In genomic region chr1:157119448-157119847, GRCh38 we compare ENCODE assay signal across 2 cellular contexts.
TF ChIP-seq lines count a peak whose summit lies in the region.

No MANE protein-coding gene starts in this region.

TF ChIP-seq in SK-N-SH treated with all-trans-retinoic acid at 6 μM for 48 hours, 23 proteins besides CTCF, POLR2A, EP300 and RAD21 (continued from another document):
- TF ChIP-seq, protein P1, sequence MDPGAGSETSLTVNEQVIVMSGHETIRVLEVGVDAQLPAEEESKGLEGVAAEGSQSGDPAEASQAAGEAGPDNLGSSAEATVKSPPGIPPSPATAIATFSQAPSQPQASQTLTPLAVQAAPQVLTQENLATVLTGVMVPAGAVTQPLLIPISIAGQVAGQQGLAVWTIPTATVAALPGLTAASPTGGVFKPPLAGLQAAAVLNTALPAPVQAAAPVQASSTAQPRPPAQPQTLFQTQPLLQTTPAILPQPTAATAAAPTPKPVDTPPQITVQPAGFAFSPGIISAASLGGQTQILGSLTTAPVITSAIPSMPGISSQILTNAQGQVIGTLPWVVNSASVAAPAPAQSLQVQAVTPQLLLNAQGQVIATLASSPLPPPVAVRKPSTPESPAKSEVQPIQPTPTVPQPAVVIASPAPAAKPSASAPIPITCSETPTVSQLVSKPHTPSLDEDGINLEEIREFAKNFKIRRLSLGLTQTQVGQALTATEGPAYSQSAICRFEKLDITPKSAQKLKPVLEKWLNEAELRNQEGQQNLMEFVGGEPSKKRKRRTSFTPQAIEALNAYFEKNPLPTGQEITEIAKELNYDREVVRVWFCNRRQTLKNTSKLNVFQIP (CRISPR knock-in tag; IDR thresholded peaks at IDR 0.05; ENCODE audit: borderline replicate concordance, low read depth) = no peak
- no peak for TF ChIP-seq CREB5 (CRISPR knock-in tag; IDR thresholded peaks at IDR 0.05; ENCODE audit: low read depth)
- no peak for TF ChIP-seq ESRRG (CRISPR knock-in tag; IDR thresholded peaks at IDR 0.05)
- TF ChIP-seq SNAI2 (CRISPR knock-in tag; IDR thresholded peaks at IDR 0.05) = no peak
- TF ChIP-seq, protein P2, sequence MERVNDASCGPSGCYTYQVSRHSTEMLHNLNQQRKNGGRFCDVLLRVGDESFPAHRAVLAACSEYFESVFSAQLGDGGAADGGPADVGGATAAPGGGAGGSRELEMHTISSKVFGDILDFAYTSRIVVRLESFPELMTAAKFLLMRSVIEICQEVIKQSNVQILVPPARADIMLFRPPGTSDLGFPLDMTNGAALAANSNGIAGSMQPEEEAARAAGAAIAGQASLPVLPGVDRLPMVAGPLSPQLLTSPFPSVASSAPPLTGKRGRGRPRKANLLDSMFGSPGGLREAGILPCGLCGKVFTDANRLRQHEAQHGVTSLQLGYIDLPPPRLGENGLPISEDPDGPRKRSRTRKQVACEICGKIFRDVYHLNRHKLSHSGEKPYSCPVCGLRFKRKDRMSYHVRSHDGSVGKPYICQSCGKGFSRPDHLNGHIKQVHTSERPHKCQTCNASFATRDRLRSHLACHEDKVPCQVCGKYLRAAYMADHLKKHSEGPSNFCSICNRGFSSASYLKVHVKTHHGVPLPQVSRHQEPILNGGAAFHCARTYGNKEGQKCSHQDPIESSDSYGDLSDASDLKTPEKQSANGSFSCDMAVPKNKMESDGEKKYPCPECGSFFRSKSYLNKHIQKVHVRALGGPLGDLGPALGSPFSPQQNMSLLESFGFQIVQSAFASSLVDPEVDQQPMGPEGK (CRISPR knock-in tag; IDR thresholded peaks at IDR 0.05; ENCODE audit: borderline replicate concordance) = no peak
- TF ChIP-seq RARB (CRISPR knock-in tag; IDR thresholded peaks at IDR 0.05) = no peak
- TF ChIP-seq TSHZ2 (CRISPR knock-in tag; IDR thresholded peaks at IDR 0.05) = no peak
- no peak for TF ChIP-seq ISL1 (CRISPR knock-in tag; IDR thresholded peaks at IDR 0.05)
- TF ChIP-seq CSDC2 (CRISPR knock-in tag; IDR thresholded peaks at IDR 0.05) = no peak

TF ChIP-seq in SK-N-SH, 30 proteins besides CTCF, POLR2A, EP300 and RAD21 (continued from another document):
- TF ChIP-seq SMC3 (IDR thresholded peaks at IDR 0.05; ENCODE audit: low read depth, low read length) (no peak), CHD2 (IDR thresholded peaks at IDR 0.05; ENCODE audit: low read length, partially characterized antibody) (no peak), SIN3A (IDR thresholded peaks at IDR 0.05; ENCODE audit: borderline replicate concordance, low read depth, low read length) (no peak), USF1 (IDR thresholded peaks at IDR 0.05; ENCODE audit: borderline replicate concordance, low read depth) (no peak), ELF1 (IDR thresholded peaks at IDR 0.05) (no peak), JUND (IDR thresholded peaks at IDR 0.05) (no peak), ZBTB33 (IDR thresholded peaks at IDR 0.05; ENCODE audit: borderline replicate concordance, low read depth) (no peak), FOXJ3 (CRISPR knock-in tag; IDR thresholded peaks at IDR 0.05) (no peak), FOSL2 (IDR thresholded peaks at IDR 0.05; ENCODE audit: borderline replicate concordance, low read depth) (no peak), NRF1 (IDR thresholded peaks at IDR 0.05; ENCODE audit: low read depth, low read length) (no peak), POLR2AphosphoS5 (IDR thresholded peaks at IDR 0.05; ENCODE audit: low read depth, low read length) (no peak), TEAD4 (IDR thresholded peaks at IDR 0.05; ENCODE audit: borderline replicate concordance, insufficient read depth) (no peak), GABPA (IDR thresholded peaks at IDR 0.05; ENCODE audit: low read depth) (no peak)
